1 cellular context compared by ENCODE assay signal in genomic region chr17:42248351-42249179, GRCh38.
A peak's percentile ranks its signal among the peaks of the same experiment; 100 is the strongest.
TF ChIP-seq lines count a peak whose summit lies in the region.

No MANE protein-coding gene starts in this region.

TF ChIP-seq in GM12878, 131 proteins besides CTCF, POLR2A, EP300 and RAD21 (continued from another document and continues in another):
- TF ChIP-seq GABPA (IDR thresholded peaks at IDR 0.05; ENCODE audit: low read depth) (peak; percentile 76), NFXL1 (IDR thresholded peaks at IDR 0.05; ENCODE audit: borderline replicate concordance) (no peak), STAT3 (IDR thresholded peaks at IDR 0.05; ENCODE audit: low read depth, low read length) (no peak), IKZF2 (IDR thresholded peaks at IDR 0.05) (no peak; a peak in 1 of 4 replicates), ZSCAN29 (IDR thresholded peaks at IDR 0.05) (no peak), RELB (IDR thresholded peaks at IDR 0.05; ENCODE audit: low read depth) (peak; percentile 34; the same call in 1 of the 2 replicates), TCF7 (IDR thresholded peaks at IDR 0.05; ENCODE audit: borderline replicate concordance) (no peak), BACH1 (IDR thresholded peaks at IDR 0.05; ENCODE audit: borderline replicate concordance) (no peak), ZBTB11 (CRISPR knock-in tag; IDR thresholded peaks at IDR 0.05) (no peak), ZNF24 (IDR thresholded peaks at IDR 0.05) (no peak), ZNF622 (IDR thresholded peaks at IDR 0.05) (no peak), ZNF207 (IDR thresholded peaks at IDR 0.05; ENCODE audit: borderline replicate concordance) (no peak), MYB (IDR thresholded peaks at IDR 0.05; ENCODE audit: borderline replicate concordance, low read depth, low read length) (no peak), KDM1A (IDR thresholded peaks at IDR 0.05; ENCODE audit: borderline replicate concordance) (no peak), ATF7 (IDR thresholded peaks at IDR 0.05; ENCODE audit: low read depth) (no peak), NR2C2 (IDR thresholded peaks at IDR 0.05; ENCODE audit: borderline replicate concordance, control insufficient read depth, insufficient read length, low read depth) (no peak), ETV6 (conservative IDR thresholded peaks at IDR 0.05 in 1 of 2, IDR thresholded peaks at IDR 0.05 in 1 of 2; ENCODE audit: borderline replicate concordance in 1 of 2, low read depth in 1 of 2) (no peak), ZNF274 (IDR thresholded peaks at IDR 0.05; ENCODE audit: insufficient read depth, insufficient read length) (no peak), BCL11A (IDR thresholded peaks at IDR 0.05; ENCODE audit: low read depth, low read length) (no peak), IRF3 (IDR thresholded peaks at IDR 0.05) (no peak), SMC3 (IDR thresholded peaks at IDR 0.05; ENCODE audit: borderline replicate concordance, low read length) (no peak), BCLAF1 (IDR thresholded peaks at IDR 0.05) (no peak), ZBED1 (IDR thresholded peaks at IDR 0.05; ENCODE audit: borderline replicate concordance) (no peak), E2F8 (IDR thresholded peaks at IDR 0.05; ENCODE audit: low read depth, partially characterized antibody) (no peak), SRF (IDR thresholded peaks at IDR 0.05; ENCODE audit: low read depth in 2 of 2, low read length in 2 of 2) (no peak), ATF3 (IDR thresholded peaks at IDR 0.05; ENCODE audit: borderline replicate concordance, extremely low read depth, low read depth, low read length) (peak; percentile 40; the same call in 1 of the 2 replicates), TCF12 (IDR thresholded peaks at IDR 0.05; ENCODE audit: low read depth, low read length) (no peak), EED (IDR thresholded peaks at IDR 0.05; ENCODE audit: low read depth) (no peak), CREM (IDR thresholded peaks at IDR 0.05; ENCODE audit: low read depth) (no peak), BMI1 (IDR thresholded peaks at IDR 0.05; ENCODE audit: borderline replicate concordance) (no peak), RFX5 (IDR thresholded peaks at IDR 0.05; ENCODE audit: low read depth, low read length) (no peak), E4F1 (IDR thresholded peaks at IDR 0.05; ENCODE audit: borderline replicate concordance, partially characterized antibody) (peak; percentile 16), NKRF (conservative IDR thresholded peaks at IDR 0.05) (no peak), CHD2 (IDR thresholded peaks at IDR 0.05; ENCODE audit: borderline replicate concordance, low read depth, low read length) (no peak), E2F4 (IDR thresholded peaks at IDR 0.05; ENCODE audit: low read depth, low read length) (no peak), BRCA1 (IDR thresholded peaks at IDR 0.05; ENCODE audit: low read depth, low read length) (no peak), RUNX3 (IDR thresholded peaks at IDR 0.05; ENCODE audit: low read length) (no peak)
